ENCODE assay signal across 8 cellular contexts in genomic region chr17:81398855-81399451, GRCh38. TPM values are rescaled to one million over a fixed set of nuclear protein-coding genes. Genes with fewer than 3 reads are reported as not detected.
DNase-seq lines count a peak whose midpoint lies in the region; ATAC-seq and TF ChIP-seq lines count a peak whose summit lies in the region.

No MANE protein-coding gene starts in this region.

- CTCF ChIA-PET in Panc1 (lab: Charles Lee) = interaction anchor here (0.6 kb wide), 1 partner anchor 108 kb away, joined by 4 read pairs; no protein-coding TSS in a partner anchor

- BruUV-seq in Panc1 (replicated peaks; lab: Mats Ljungman, UMichigan) = no TSS peak

- POLR2A ChIA-PET in Panc1 (lab: Charles Lee) = interaction anchor here (0.6 to 0.7 kb wide), 5 partner anchors 12 to 518 kb away, joined by 4 to 10 read pairs (median 5); no protein-coding TSS in a partner anchor

- no CpG with 5 or more reads among the region's 51 CpGs for WGBS in trophoblast cell (ENCODE audit: extremely low coverage, insufficient coverage, insufficient read length)

- H3K9ac ChIP-seq in DND-41 (ENCODE audit: low read depth, low read length) (no peak overlapping the region), trophoblast cell (ENCODE audit: low read length) (peak overlapping the region; percentile 59)

- H3K4me3 ChIP-seq in DND-41 (ENCODE audit: low read depth in 1 of 2, low read length in 2 of 2) (peak overlapping the region in 1 of 2 experiments; percentile 42; a peak in 2 of 4 replicates), Panc1 (ENCODE audit: low read depth in 2 of 2, low read length in 2 of 2) (peak overlapping the region; percentile 78 to 83), epithelial cell of proximal tubule (ENCODE audit: low read depth, low read length) (peak overlapping the region; percentile 73), trophoblast cell (ENCODE audit: low read depth, low read length) (peak overlapping the region; percentile 66)

- no peak for TF ChIP-seq CTCF in DND-41 (IDR thresholded peaks at IDR 0.05; ENCODE audit: borderline replicate concordance, extremely low read depth, low read length, poor library complexity, severe bottlenecking)
- TF ChIP-seq CTCF in Panc1 (IDR thresholded peaks at IDR 0.05) = no peak
- no peak for TF ChIP-seq CTCF in epithelial cell of proximal tubule (conservative IDR thresholded peaks at IDR 0.05; ENCODE audit: low read depth, low read length)

- H2AFZ ChIP-seq in DND-41 (ENCODE audit: low read depth, low read length) (no peak overlapping the region), trophoblast cell (ENCODE audit: insufficient read depth, low read length, poor library complexity) (peak overlapping the region; percentile 39)

- H3K18ac ChIP-seq in trophoblast cell (ENCODE audit: low read length) = peak overlapping the region; percentile 69

- no peak overlapping the region for H3K23ac ChIP-seq in trophoblast cell (ENCODE audit: low read length)

- peak overlapping the region; percentile 83 for H3K14ac ChIP-seq in trophoblast cell (ENCODE audit: low read length)

- H3K27me3 ChIP-seq in DND-41 (ENCODE audit: insufficient read depth, low read length, poor library complexity) (peaks cover 83% of the 10 kb centered on the region), Panc1 (ENCODE audit: control insufficient read depth, insufficient read depth, low read length) (no peaks in the 10 kb centered on the region), trophoblast cell (ENCODE audit: insufficient read depth, low read length) (peaks cover 17% of the 10 kb centered on the region)

- H3K4me1 ChIP-seq in DND-41 (ENCODE audit: insufficient read depth, low read length) (peaks cover 60% of the 10 kb centered on the region), Panc1 (ENCODE audit: control insufficient read depth, insufficient read depth, low read length) (peaks cover 42% of the 10 kb centered on the region), trophoblast cell (ENCODE audit: control insufficient read depth in 1 of 2, insufficient read depth in 2 of 2, low read length in 2 of 2) (peaks cover 15 to 34% of the 10 kb centered on the region in 2 experiments)

- peak overlapping the region; percentile 55 for H2BK120ac ChIP-seq in trophoblast cell (ENCODE audit: insufficient read depth, low read length, poor library complexity)

- H3K36me3 ChIP-seq in DND-41 (ENCODE audit: insufficient read depth, low read length) (no peaks in the 10 kb centered on the region; the same call in 1 of the 2 replicates), Panc1 (ENCODE audit: control insufficient read depth, insufficient read depth, low read length) (no peaks in the 10 kb centered on the region; the same call in 1 of the 2 replicates), trophoblast cell (ENCODE audit: control insufficient read depth in 1 of 2, insufficient read depth in 2 of 2, low read length in 2 of 2) (no peaks in the 10 kb centered on the region)

- H3K79me2 ChIP-seq in DND-41 (ENCODE audit: insufficient read depth, low read length) (peaks cover 7% of the 10 kb centered on the region; the same call in 1 of the 2 replicates), trophoblast cell (ENCODE audit: control insufficient read depth, insufficient read depth, low read length, poor library complexity) (peaks cover 15% of the 10 kb centered on the region)

- H4K91ac ChIP-seq in trophoblast cell (ENCODE audit: low read depth, low read length) = peak overlapping the region; percentile 36

- H4K12ac ChIP-seq in trophoblast cell (ENCODE audit: low read depth, low read length) = no peak overlapping the region

- in situ Hi-C loops in Panc1 (cut with HindIII; ENCODE audit: low pct_unique_long_range_greater_than_20kb, low sequenced_read_pairs) = no loop called here

- peak overlapping the region; percentile 53 for H3K4me2 ChIP-seq in DND-41 (ENCODE audit: insufficient read depth, low read length)
- H3K4me2 ChIP-seq in trophoblast cell (ENCODE audit: low read length) = peak overlapping the region; percentile 82

- H3K79me1 ChIP-seq in trophoblast cell (ENCODE audit: low read length) = peaks cover 32% of the 10 kb centered on the region

- H4K20me1 ChIP-seq in DND-41 (ENCODE audit: insufficient read depth, low read length) = peaks cover 35% of the 10 kb centered on the region

- H2BK5ac ChIP-seq in trophoblast cell (ENCODE audit: low read depth, low read length, poor library complexity) = no peak overlapping the region

- H3K9me3 ChIP-seq in DND-41 (ENCODE audit: insufficient read depth, low read length, severe bottlenecking) = no peaks in the 10 kb centered on the region
- no peaks in the 10 kb centered on the region for H3K9me3 ChIP-seq in Panc1 (ENCODE audit: control insufficient read depth, insufficient read depth, low read depth, low read length)
- peaks cover 6% of the 10 kb centered on the region for H3K9me3 ChIP-seq in trophoblast cell (ENCODE audit: insufficient read depth, low read depth, low read length)

- no peak overlapping the region for H2BK12ac ChIP-seq in trophoblast cell (ENCODE audit: low read length)

- H4K8ac ChIP-seq in trophoblast cell (ENCODE audit: low read depth, low read length) = peak overlapping the region; percentile 70

- intact Hi-C loops in Panc1 (cut with micrococcal nuclease; ENCODE audit: unreplicated experiment) = no loop called here

- peak overlapping the region; percentile 34 for H3K4ac ChIP-seq in trophoblast cell (ENCODE audit: low read depth, low read length)

- ATAC-seq in DND-41 (ENCODE audit: insufficient read depth, low read depth) (no peak), Panc1 (0 out of 2 replicates have a peak, but pooled peaks have one; percentile 2), GM21737 (IDR thresholded peaks at IDR 0.05; ENCODE audit: unreplicated experiment) (no peak), GM21786 (IDR thresholded peaks at IDR 0.05; ENCODE audit: unreplicated experiment) (no peak)

- DNase-seq in DND-41 (peak; percentile 12), Panc1 (ENCODE audit: low read depth, low spot score) (no peak), epithelial cell of proximal tubule (ENCODE audit: low read depth) (no peak), trophoblast cell (no peak), OCI-M2 (lab: John Stamatoyannopoulos, UW; ENCODE audit: unreplicated experiment) (no peak), KG1 (lab: John Stamatoyannopoulos, UW) (no peak)

- no peak overlapping the region for H3K27ac ChIP-seq in DND-41 (ENCODE audit: low read length)
- peak overlapping the region; percentile 96 for H3K27ac ChIP-seq in Panc1 (ENCODE audit: low read length)
- no peak overlapping the region for H3K27ac ChIP-seq in trophoblast cell (ENCODE audit: low read depth, low read length)

- no peak overlapping the region for H2AK5ac ChIP-seq in trophoblast cell (ENCODE audit: low read length)

RNA-seq across cellular contexts. Expression of gene BAHCC1, which starts 3.7 kb away (rescaled TPM):
- 77.4 TPM for total RNA-seq in Panc1 (2021; ENCODE audit: unreplicated experiment)
- polyA plus RNA-seq in Panc1 (2012; ENCODE audit: insufficient read length) = 129 TPM
- total RNA-seq in epithelial cell of proximal tubule = 4.8 and 6.2 TPM in 2 replicates
- 2.8 and 3.1 TPM in 2 replicates for polyA plus RNA-seq in trophoblast cell (2013)

Comparison
In these comparisons a context has a peak if more than half of its experiments do, and no peak if none do; other contexts are left out.
1. RNA of gene BAHCC1, which starts 3.7 kb away (total RNA-seq): 77.4 TPM in Panc1 (single experiment); 4.8 to 6.2 TPM in epithelial cell of proximal tubule; every median in the first group is over 10 times any median in the second.